Comparison of ENCODE assay signal across 8 cellular contexts in genomic region chr15:41585140-41586047, GRCh38. TPM values are rescaled to one million over a fixed set of nuclear protein-coding genes. Genes with fewer than 3 reads are reported as not detected.
DNase-seq lines count a peak whose midpoint lies in the region; ATAC-seq, FAIRE-seq and TF ChIP-seq lines count a peak whose summit lies in the region.

No MANE protein-coding gene starts in this region.

- no peak for TF ChIP-seq POLR2A in esophagus squamous epithelium (IDR thresholded peaks at IDR 0.05)
- TF ChIP-seq POLR2A in stomach (IDR thresholded peaks at IDR 0.05): no peak

- 1 to 7% methylated on average over 8 to 28 of the region's 78 CpGs for WGBS in esophagus squamous epithelium, 2 donors
- WGBS in stomach, 5 donors: 5 to 7% (median 7%) methylated on average over 51 to 78 of the region's 78 CpGs

- no peak for TF ChIP-seq EP300 in stomach (IDR thresholded peaks at IDR 0.05)

- H3K9me3 Mint-ChIP-seq in activated CD8-positive, alpha-beta memory T cell treated with anti-CD3 and anti-CD28 coated beads, Interleukin-2, amount 10 ng/mL, durations not matched to agents 7 days and 5 days (ENCODE audit: low read depth): no peaks in the 10 kb centered on the region

- H3K4me3 ChIP-seq in AG04449 (ENCODE audit: low read depth, low read length): peak overlapping the region; percentile 46
- H3K4me3 ChIP-seq in esophagus squamous epithelium: peak overlapping the region; percentile 42 to 75 (median 52)
- peak overlapping the region; percentile 47 to 77 for H3K4me3 ChIP-seq in muscle layer of colon (ENCODE audit: low read depth in 1 of 2, low read length in 2 of 2)
- peak overlapping the region; percentile 51 to 58 (median 56) for H3K4me3 ChIP-seq in stomach

- H3K4me1 Mint-ChIP-seq in activated CD8-positive, alpha-beta memory T cell treated with anti-CD3 and anti-CD28 coated beads, Interleukin-2, amount 10 ng/mL, durations not matched to agents 7 days and 5 days: peaks cover 8% of the 10 kb centered on the region

- peak; percentile 78 for ATAC-seq in activated CD8-positive, alpha-beta memory T cell treated with anti-CD3 and anti-CD28 coated beads, Interleukin-2, amount 10 ng/mL, durations not matched to agents 7 days and 5 days
- ATAC-seq in GM21717 (IDR thresholded peaks at IDR 0.05; ENCODE audit: unreplicated experiment): no peak

- POLR2A ChIA-PET in AG04449 (lab: Yijun Ruan, JAX): interaction anchor here (0.6 to 1.0 kb wide), 3 partner anchors 13 to 65 kb away, joined by 3 to 4 read pairs (median 3); no protein-coding TSS in a partner anchor

- H3K9ac ChIP-seq in muscle layer of colon (ENCODE audit: low read length): peak overlapping the region; percentile 53

- H3K36me3 Mint-ChIP-seq in activated CD8-positive, alpha-beta memory T cell treated with anti-CD3 and anti-CD28 coated beads, Interleukin-2, amount 10 ng/mL, durations not matched to agents 7 days and 5 days: no peaks in the 10 kb centered on the region

- peaks cover 0 to 9% (median 0%) of the 10 kb centered on the region in 4 donors for H3K27me3 ChIP-seq in esophagus squamous epithelium
- H3K27me3 ChIP-seq in muscle layer of colon (ENCODE audit: control insufficient read depth in 1 of 2, insufficient read depth in 2 of 2, low read length in 2 of 2): no peaks in the 10 kb centered on the region
- H3K27me3 ChIP-seq in stomach: peaks cover 0 to 5% (median 0%) of the 10 kb centered on the region in 3 donors

- peaks cover 57% of the 10 kb centered on the region for H3K27me3 Mint-ChIP-seq in activated CD8-positive, alpha-beta memory T cell treated with anti-CD3 and anti-CD28 coated beads, Interleukin-2, amount 10 ng/mL, durations not matched to agents 7 days and 5 days

- DNase-seq in AG04449 (ENCODE audit: low read depth, low spot score): no peak
- peak; percentile 49 for DNase-seq in HT-29 (ENCODE audit: low spot score)
- peak; percentile 46 for DNase-seq in activated CD8-positive, alpha-beta memory T cell treated with anti-CD3 and anti-CD28 coated beads, Interleukin-2, amount 10 ng/mL, durations not matched to agents 7 days and 5 days
- no peak for DNase-seq in esophagus squamous epithelium (lab: John Stamatoyannopoulos, UW)
- peak; percentile 48 for DNase-seq in stomach
- DNase-seq in GM19239 (ENCODE audit: insufficient read length, low spot score): no peak

- CTCF ChIA-PET in AG04449 (lab: Yijun Ruan, JAX): interaction anchor here (0.6 to 4.6 kb wide), 10 partner anchors 9 to 182 kb away, joined by 3 to 34 read pairs (median 5); no protein-coding TSS in a partner anchor
- CTCF ChIA-PET in activated CD8-positive, alpha-beta memory T cell treated with anti-CD3 and anti-CD28 coated beads, Interleukin-2, amount 10 ng/mL, durations not matched to agents 7 days and 5 days (lab: Charles Lee): interaction anchor here (1.0 to 3.4 kb wide), 4 partner anchors 9 to 119 kb away, joined by 4 to 14 read pairs (median 4); no protein-coding TSS in a partner anchor

- FAIRE-seq in GM19239 (lab: Jason Lieb, UNC): no peak

- H3K4me3 Mint-ChIP-seq in activated CD8-positive, alpha-beta memory T cell treated with anti-CD3 and anti-CD28 coated beads, Interleukin-2, amount 10 ng/mL, durations not matched to agents 7 days and 5 days: peak overlapping the region; percentile 37

- intact Hi-C loops in esophagus squamous epithelium (cut with DNase I): no loop called here
- intact Hi-C loops in stomach (cut with DNase I; ENCODE audit: low total_unique reads): no loop called here

- peak; percentile 55 for TF ChIP-seq CTCF in AG04449 (IDR thresholded peaks at IDR 0.05; ENCODE audit: insufficient read depth, low read length, missing control alignments)
- peak in 5 of 6 experiments; percentile 18 to 52 (median 37) for TF ChIP-seq CTCF in esophagus squamous epithelium (IDR thresholded peaks at IDR 0.05)
- TF ChIP-seq CTCF in stomach (IDR thresholded peaks at IDR 0.05): peak in 5 of 7 experiments; percentile 16 to 48 (median 29)

- no peak overlapping the region for H3K27ac Mint-ChIP-seq in activated CD8-positive, alpha-beta memory T cell treated with anti-CD3 and anti-CD28 coated beads, Interleukin-2, amount 10 ng/mL, durations not matched to agents 7 days and 5 days

- H3K9me3 ChIP-seq in esophagus squamous epithelium (no peaks in the 10 kb centered on the region), muscle layer of colon (ENCODE audit: low read length) (no peaks in the 10 kb centered on the region), stomach (no peaks in the 10 kb centered on the region)

- no peaks in the 10 kb centered on the region for H3K36me3 ChIP-seq in esophagus squamous epithelium
- H3K36me3 ChIP-seq in muscle layer of colon (ENCODE audit: insufficient read depth, low read length): no peaks in the 10 kb centered on the region
- no peaks in the 10 kb centered on the region for H3K36me3 ChIP-seq in stomach

- H3K27ac ChIP-seq in esophagus squamous epithelium: peak overlapping the region; percentile 39 to 76 (median 58)
- H3K27ac ChIP-seq in muscle layer of colon (ENCODE audit: low read depth, low read length): peak overlapping the region; percentile 58
- peak overlapping the region in 4 of 5 donors; percentile 11 to 80 (median 52) for H3K27ac ChIP-seq in stomach

- peaks cover 0 to 25% (median 6%) of the 10 kb centered on the region in 3 donors for H3K4me1 ChIP-seq in esophagus squamous epithelium
- no peaks in the 10 kb centered on the region for H3K4me1 ChIP-seq in muscle layer of colon (ENCODE audit: insufficient read depth, low read length)
- H3K4me1 ChIP-seq in stomach: peaks cover 0 to 15% (median 12%) of the 10 kb centered on the region in 4 donors

RNA-seq across cellular contexts. Expression of gene TYRO3, which starts 26.4 kb away (rescaled TPM):
- 9.2 and 12.3 TPM in 2 replicates for total RNA-seq in HT-29 (2014; rRNA removed; shearing (Covaris generic))
- total RNA-seq in activated CD8-positive, alpha-beta memory T cell treated with anti-CD3 and anti-CD28 coated beads, Interleukin-2, amount 10 ng/mL, durations not matched to agents 7 days and 5 days: under 1 TPM; 0.32 to 0.66 TPM
- 10 to 100 TPM in 3 of 4 donors, 1 to 10 TPM in 1; 6.5 to 16.9 (median 11.2) TPM for total RNA-seq in esophagus squamous epithelium
- total RNA-seq in stomach: 10 to 100 TPM in 3 of 5 donors, 1 to 10 TPM in 1, under 1 TPM in 1; 0.89 to 16.9 (median 10.5) TPM
- 1 to 10 TPM; 3.6 to 6.6 (median 6.6) TPM for polyA plus RNA-seq in stomach

RNA-seq across cellular contexts. Expression of gene RPAP1, which starts 41.3 kb away (rescaled TPM):
- total RNA-seq in HT-29 (2014; rRNA removed; shearing (Covaris generic)): 37.5 and 43.7 TPM in 2 replicates
- 10 to 100 TPM; 38.2 to 40.0 TPM for total RNA-seq in activated CD8-positive, alpha-beta memory T cell treated with anti-CD3 and anti-CD28 coated beads, Interleukin-2, amount 10 ng/mL, durations not matched to agents 7 days and 5 days
- total RNA-seq in esophagus squamous epithelium (10 to 100 TPM; 15.3 to 22.6 (median 19.8) TPM), stomach (10 to 100 TPM in 3 of 5 donors, 1 to 10 TPM in 2; 1.8 to 17.4 (median 14.8) TPM)
- polyA plus RNA-seq in stomach: 10 to 100 TPM in 1 of 3 donors, 1 to 10 TPM in 2; 6.0 to 10.6 (median 8.5) TPM

Comparison
In these comparisons a context has a peak if more than half of its experiments do, and no peak if none do; other contexts are left out.
1. DNase-seq: peak in HT-29 (single experiment), activated CD8-positive, alpha-beta memory T cell treated with anti-CD3 and anti-CD28 coated beads, Interleukin-2, amount 10 ng/mL, durations not matched to agents 7 days and 5 days (single experiment) and stomach (single experiment); none in AG04449 (single experiment), esophagus squamous epithelium (single experiment) and GM19239 (single experiment).
2. Peak in every context shown above with its lines, with median percentiles within 50 percentile points of each other: H3K4me3 ChIP-seq, CTCF ChIP-seq and H3K27ac ChIP-seq.